In the genomic region with DNA sequence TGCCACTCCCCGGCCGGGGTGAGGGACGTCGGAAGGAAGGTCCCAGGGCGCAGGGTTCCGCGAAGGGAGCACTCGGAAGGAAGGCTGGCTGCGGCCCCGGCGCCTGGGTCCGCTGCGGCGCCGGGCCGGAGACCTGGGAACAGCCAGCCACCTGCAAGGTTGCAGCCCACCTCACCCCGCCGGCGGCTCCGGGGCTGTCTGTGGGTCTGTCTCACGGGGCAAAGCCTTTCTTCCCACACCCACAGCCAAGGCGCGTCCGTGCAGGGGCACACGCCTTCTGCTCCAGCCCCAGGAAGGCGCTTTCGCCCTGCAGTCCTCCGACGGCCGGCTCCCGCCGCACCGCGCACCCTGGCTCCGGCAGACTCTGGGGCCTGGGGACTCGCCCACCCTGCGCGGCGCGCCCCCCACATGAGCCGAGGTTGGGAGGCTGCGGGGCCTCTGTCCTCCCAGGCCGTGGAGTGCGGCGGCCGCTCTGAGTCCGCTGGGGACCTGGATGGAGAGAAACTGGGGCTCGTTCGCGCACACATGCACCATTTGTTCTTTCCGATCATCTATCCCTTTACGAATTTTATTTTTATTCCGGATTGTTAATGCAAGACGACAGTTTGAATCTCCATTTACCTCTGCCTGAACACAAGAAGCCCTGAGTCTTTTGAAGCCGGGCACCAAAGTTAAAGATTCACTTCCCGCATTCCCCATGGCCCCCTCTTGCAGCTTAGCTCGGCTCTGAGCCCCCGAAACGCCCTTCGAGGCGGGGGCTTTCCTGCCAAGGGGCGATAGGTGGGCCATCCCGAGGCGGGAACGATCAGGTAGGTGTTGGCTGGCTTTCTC, we compare ENCODE assay signal across 9 cellular contexts. TPM values are rescaled to one million over a fixed set of nuclear protein-coding genes. Genes with fewer than 3 reads are reported as not detected.
DNase-seq lines count a peak whose midpoint lies in the region; ATAC-seq and TF ChIP-seq lines count a peak whose summit lies in the region.
"Had no signal": no experiment of that assay in that cellular context is flagged by ENCODE, and none has a peak within 500 bp of the region (broad histone marks: within the 10 kb centered on the region; RNA-seq: fewer than 3 reads in every experiment).

No MANE protein-coding gene starts in this region.

- H3K9ac ChIP-seq in skeletal muscle tissue (ENCODE audit: low read depth in 1 of 3, low read length in 3 of 3) = peak overlapping the region in 1 of 3 donors; percentile 32

- intact Hi-C loops in activated T-helper 2 cell treated with anti-CD3 and anti-CD28 coated beads, Interferon-gamma antibody, Interleukin-2, Interleukin-4, amounts not matched to agents 10 μg/mL and 5 μg/mL and 100 μg/mL, durations not matched to agents 14 hours and 24 hours and 36 hours (cut with micrococcal nuclease) = loop anchor here (1.0 to 10.0 kb wide), 5 partner anchors 293 to 1150 kb away; partner anchors contain the start of genes FOXQ1 and MYLK4

- peak overlapping the region; percentile 36 for H3K4me3 ChIP-seq in HFF-Myc (replicated peaks; ENCODE audit: low read depth, low read length)
- peak overlapping the region in 2 of 3 donors; percentile 58 to 66 for H3K4me3 ChIP-seq in skeletal muscle tissue (ENCODE audit: low read length in 3 of 3)

- H3K36me3 ChIP-seq in skeletal muscle tissue (ENCODE audit: control insufficient read depth in 3 of 3, insufficient read depth in 3 of 3, low read length in 3 of 3) = no peaks in the 10 kb centered on the region

- H3K27ac Mint-ChIP-seq in activated T-helper 2 cell treated with anti-CD3 and anti-CD28 coated beads, Interferon-gamma antibody, Interleukin-2, Interleukin-4, amounts not matched to agents 10 μg/mL and 5 μg/mL and 100 μg/mL, durations not matched to agents 14 hours and 24 hours and 36 hours = peak overlapping the region; percentile 18

- peaks cover 72 to 78% (median 77%) of the 10 kb centered on the region in 3 donors for H3K27me3 ChIP-seq in skeletal muscle tissue (ENCODE audit: control insufficient read depth in 3 of 3, insufficient read depth in 3 of 3, low read length in 3 of 3)

- no peak overlapping the region for H3K27ac ChIP-seq in skeletal muscle tissue (ENCODE audit: low read depth, low read length)

- peaks cover 10% of the 10 kb centered on the region for H3K4me1 Mint-ChIP-seq in activated T-helper 2 cell treated with anti-CD3 and anti-CD28 coated beads, Interferon-gamma antibody, Interleukin-2, Interleukin-4, amounts not matched to agents 10 μg/mL and 5 μg/mL and 100 μg/mL, durations not matched to agents 14 hours and 24 hours and 36 hours (ENCODE audit: low read depth)

- DNase-seq in HFF-Myc (ENCODE audit: extremely low read depth, low read depth) (no peak), islet precursor cell (peak; percentile 49), iPS-NIHi7 (ENCODE audit: extremely low spot score) (no peak)
- DNase-seq in activated T-helper 2 cell treated with anti-CD3 and anti-CD28 coated beads, Interferon-gamma antibody, Interleukin-2, Interleukin-4, amounts not matched to agents 10 μg/mL and 5 μg/mL and 100 μg/mL, durations not matched to agents 14 hours and 24 hours and 36 hours (ENCODE audit: low spot score) = no peak
- DNase-seq: NCI-H1417 treated with DMSO at 0.1 percent for 48 hours had no signal

- no peaks in the 10 kb centered on the region for H3K9me3 Mint-ChIP-seq in activated T-helper 2 cell treated with anti-CD3 and anti-CD28 coated beads, Interferon-gamma antibody, Interleukin-2, Interleukin-4, amounts not matched to agents 10 μg/mL and 5 μg/mL and 100 μg/mL, durations not matched to agents 14 hours and 24 hours and 36 hours

- H3K4me3 Mint-ChIP-seq in activated T-helper 2 cell treated with anti-CD3 and anti-CD28 coated beads, Interferon-gamma antibody, Interleukin-2, Interleukin-4, amounts not matched to agents 10 μg/mL and 5 μg/mL and 100 μg/mL, durations not matched to agents 14 hours and 24 hours and 36 hours (ENCODE audit: low read depth) = no peak overlapping the region

- ATAC-seq in GM18907 (IDR thresholded peaks at IDR 0.05; ENCODE audit: unreplicated experiment) (no peak), HG02885 (IDR thresholded peaks at IDR 0.05; ENCODE audit: poor library complexity, unreplicated experiment) (no peak), GM19395 (IDR thresholded peaks at IDR 0.05; ENCODE audit: unreplicated experiment) (no peak)

- TF ChIP-seq CTCF in HFF-Myc (IDR thresholded peaks at IDR 0.05; ENCODE audit: low read depth, low read length, missing control alignments) = no peak

- H3K27me3 Mint-ChIP-seq in activated T-helper 2 cell treated with anti-CD3 and anti-CD28 coated beads, Interferon-gamma antibody, Interleukin-2, Interleukin-4, amounts not matched to agents 10 μg/mL and 5 μg/mL and 100 μg/mL, durations not matched to agents 14 hours and 24 hours and 36 hours (ENCODE audit: low read depth) = peaks cover 73% of the 10 kb centered on the region

- H3K4me1 ChIP-seq in skeletal muscle tissue (ENCODE audit: control insufficient read depth in 3 of 3, insufficient read depth in 3 of 3, low read length in 3 of 3) = peaks cover 3 to 30% (median 16%) of the 10 kb centered on the region in 3 donors

- no peaks in the 10 kb centered on the region for H3K36me3 Mint-ChIP-seq in activated T-helper 2 cell treated with anti-CD3 and anti-CD28 coated beads, Interferon-gamma antibody, Interleukin-2, Interleukin-4, amounts not matched to agents 10 μg/mL and 5 μg/mL and 100 μg/mL, durations not matched to agents 14 hours and 24 hours and 36 hours (ENCODE audit: low read depth)

- H3K9me3 ChIP-seq in skeletal muscle tissue (ENCODE audit: control insufficient read depth in 3 of 3, low read length in 3 of 3) = no peaks in the 10 kb centered on the region

RNA-seq across cellular contexts. Expression of gene FOXC1, which starts 4.5 kb away (rescaled TPM):
- total RNA-seq in activated T-helper 2 cell treated with anti-CD3 and anti-CD28 coated beads, Interferon-gamma antibody, Interleukin-2, Interleukin-4, amounts not matched to agents 10 μg/mL and 5 μg/mL and 100 μg/mL, durations not matched to agents 14 hours and 24 hours and 36 hours = 0.05 and 0.07 TPM in 2 replicates
- 1.6 TPM for total RNA-seq in skeletal muscle tissue
